1 cellular context compared by ENCODE assay signal in the genomic region with DNA sequence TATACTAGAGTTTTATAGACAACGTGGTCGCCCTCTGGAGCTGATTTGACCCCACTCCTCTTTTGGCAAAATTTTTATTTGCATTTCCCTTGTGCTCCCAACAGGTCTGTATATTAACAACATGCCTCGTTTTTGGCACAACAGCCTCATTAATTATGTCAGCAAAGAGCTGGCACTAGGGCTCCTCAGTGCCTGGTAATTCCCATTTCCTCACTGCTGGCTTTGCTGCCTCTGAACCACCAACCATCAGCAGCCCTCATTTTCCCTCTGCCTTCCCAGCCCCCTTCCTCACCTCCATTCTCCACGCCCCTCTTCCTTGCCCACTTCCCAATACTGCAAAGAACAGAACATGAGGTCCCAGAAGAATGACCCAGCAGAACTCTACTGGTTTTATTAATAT.
TF ChIP-seq lines count a peak whose summit lies in the region.

No MANE protein-coding gene starts in this region.

TF ChIP-seq in WTC11, 78 proteins besides CTCF, POLR2A, EP300 and RAD21 (continued from another document):
- TF ChIP-seq, protein P1, sequence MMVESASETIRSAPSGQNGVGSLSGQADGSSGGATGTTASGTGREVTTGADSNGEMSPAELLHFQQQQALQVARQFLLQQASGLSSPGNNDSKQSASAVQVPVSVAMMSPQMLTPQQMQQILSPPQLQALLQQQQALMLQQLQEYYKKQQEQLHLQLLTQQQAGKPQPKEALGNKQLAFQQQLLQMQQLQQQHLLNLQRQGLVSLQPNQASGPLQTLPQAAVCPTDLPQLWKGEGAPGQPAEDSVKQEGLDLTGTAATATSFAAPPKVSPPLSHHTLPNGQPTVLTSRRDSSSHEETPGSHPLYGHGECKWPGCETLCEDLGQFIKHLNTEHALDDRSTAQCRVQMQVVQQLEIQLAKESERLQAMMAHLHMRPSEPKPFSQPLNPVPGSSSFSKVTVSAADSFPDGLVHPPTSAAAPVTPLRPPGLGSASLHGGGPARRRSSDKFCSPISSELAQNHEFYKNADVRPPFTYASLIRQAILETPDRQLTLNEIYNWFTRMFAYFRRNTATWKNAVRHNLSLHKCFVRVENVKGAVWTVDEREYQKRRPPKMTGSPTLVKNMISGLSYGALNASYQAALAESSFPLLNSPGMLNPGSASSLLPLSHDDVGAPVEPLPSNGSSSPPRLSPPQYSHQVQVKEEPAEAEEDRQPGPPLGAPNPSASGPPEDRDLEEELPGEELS (CRISPR knock-in tag; IDR thresholded peaks at IDR 0.05) = no peak
- TF ChIP-seq ZNF219 (CRISPR knock-in tag; IDR thresholded peaks at IDR 0.05; ENCODE audit: borderline replicate concordance) (no peak), GTF2I (CRISPR knock-in tag; conservative IDR thresholded peaks at IDR 0.05) (no peak), KAT7 (CRISPR knock-in tag; IDR thresholded peaks at IDR 0.05; ENCODE audit: borderline replicate concordance) (no peak)
- TF ChIP-seq, protein P2, sequence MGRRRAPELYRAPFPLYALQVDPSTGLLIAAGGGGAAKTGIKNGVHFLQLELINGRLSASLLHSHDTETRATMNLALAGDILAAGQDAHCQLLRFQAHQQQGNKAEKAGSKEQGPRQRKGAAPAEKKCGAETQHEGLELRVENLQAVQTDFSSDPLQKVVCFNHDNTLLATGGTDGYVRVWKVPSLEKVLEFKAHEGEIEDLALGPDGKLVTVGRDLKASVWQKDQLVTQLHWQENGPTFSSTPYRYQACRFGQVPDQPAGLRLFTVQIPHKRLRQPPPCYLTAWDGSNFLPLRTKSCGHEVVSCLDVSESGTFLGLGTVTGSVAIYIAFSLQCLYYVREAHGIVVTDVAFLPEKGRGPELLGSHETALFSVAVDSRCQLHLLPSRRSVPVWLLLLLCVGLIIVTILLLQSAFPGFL (CRISPR knock-in tag; IDR thresholded peaks at IDR 0.05; ENCODE audit: borderline replicate concordance) = no peak
